In the genomic region with DNA sequence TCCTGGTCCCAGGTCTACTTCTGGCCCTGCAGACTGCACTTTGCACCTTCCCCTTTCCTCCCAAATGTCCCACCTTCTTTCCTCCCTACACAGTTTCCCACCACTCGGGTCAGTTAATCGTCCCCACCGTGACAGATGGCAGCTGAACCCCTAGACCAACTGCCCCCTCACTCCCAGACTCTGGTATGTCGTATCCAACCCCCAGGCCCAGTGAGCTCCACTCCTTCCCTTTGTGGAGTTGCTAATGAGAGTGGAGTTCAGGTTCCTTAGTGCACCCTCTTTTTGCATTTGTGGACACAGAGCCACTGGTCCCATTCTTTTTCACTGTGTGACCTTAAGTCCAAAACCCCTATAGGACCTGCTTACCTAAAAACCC, we compare ENCODE assay signal across 8 cellular contexts. TPM values are rescaled to one million over a fixed set of nuclear protein-coding genes. Genes with fewer than 3 reads are reported as not detected.
DNase-seq lines count a peak whose midpoint lies in the region; ATAC-seq, FAIRE-seq and TF ChIP-seq lines count a peak whose summit lies in the region.

No MANE protein-coding gene starts in this region.

- H3K4me2 ChIP-seq in H1 (ENCODE audit: insufficient read depth in 1 of 2, low read depth in 2 of 2, low read length in 2 of 2) (peak overlapping the region; percentile 75 to 76), neural cell (ENCODE audit: low read length) (no peak overlapping the region)

- no peaks in the 10 kb centered on the region for H3F3A ChIP-seq in neural cell (ENCODE audit: insufficient read depth, low read length, poor library complexity, severe bottlenecking)

- H3K23me2 ChIP-seq in H1 (ENCODE audit: low read depth, low read length) = peaks cover 11% of the 10 kb centered on the region; the same call in 1 of the 2 replicates

- CTCF ChIA-PET in H1 (lab: Charles Lee; ENCODE audit: partially characterized antibody) = interaction anchor here (0.7 to 7.1 kb wide), 38 partner anchors 9 to 193 kb away, joined by 3 to 53 read pairs (median 8); a partner anchor contains a TSS

- H2BK15ac ChIP-seq in H1 (ENCODE audit: low read length) = 0 out of 2 replicates have a peak overlapping the region, but pooled peaks have one; percentile 63

- POLR2A ChIA-PET in H1 (lab: Charles Lee; ENCODE audit: partially characterized antibody) = interaction anchor here (0.9 to 1.9 kb wide), 4 partner anchors 24 to 191 kb away, joined by 3 to 5 read pairs (median 4); a partner anchor contains a TSS

- H3K9me3 ChIP-seq in H1 (ENCODE audit: insufficient read depth in 2 of 2, low read depth in 1 of 2, low read length in 1 of 2) (no peaks in the 10 kb centered on the region), neural cell (ENCODE audit: low read length) (no peaks in the 10 kb centered on the region)

- H3K27ac ChIP-seq in H1 (ENCODE audit: low read depth, low read length) = no peak overlapping the region
- no peak overlapping the region for H3K27ac ChIP-seq in neural cell (ENCODE audit: low read length)

- no peak overlapping the region for H3K56ac ChIP-seq in H1 (replicated peaks; ENCODE audit: insufficient read length, low read depth, low read length)

- TF ChIP-seq RAD21 in H1 (IDR thresholded peaks at IDR 0.05 in 1 of 2, conservative IDR thresholded peaks at IDR 0.05 in 1 of 2; ENCODE audit: low read depth in 2 of 2, low read length in 2 of 2) (no peak), neural cell (conservative IDR thresholded peaks at IDR 0.05) (no peak)

- peaks cover 2% of the 10 kb centered on the region; the same call in 1 of the 2 replicates for H3K79me1 ChIP-seq in H1 (ENCODE audit: low read depth, low read length)

- peak overlapping the region; percentile 75 for H3K4me3 Mint-ChIP-seq in stimulated activated naive CD8-positive, alpha-beta T cell treated with anti-CD3 and anti-CD28 coated beads, Interleukin-15, Interleukin-2, amounts not matched to agents 100 ng/mL and 50 ng/mL, for 24 hours

- peak overlapping the region; percentile 72 for H3K27ac Mint-ChIP-seq in stimulated activated naive CD8-positive, alpha-beta T cell treated with anti-CD3 and anti-CD28 coated beads, Interleukin-15, Interleukin-2, amounts not matched to agents 100 ng/mL and 50 ng/mL, for 24 hours

- no peak overlapping the region for H2BK5ac ChIP-seq in H1 (ENCODE audit: low read depth, low read length)

- no peak overlapping the region for H3K14ac ChIP-seq in H1 (ENCODE audit: insufficient read length)

- no peak overlapping the region for H3K4ac ChIP-seq in H1 (replicated peaks; ENCODE audit: insufficient read length, low read depth, low read length)

- no peak overlapping the region for H4K5ac ChIP-seq in H1 (ENCODE audit: insufficient read length, low read depth, low read length)

- no peaks in the 10 kb centered on the region for H3K36me3 ChIP-seq in H1 (ENCODE audit: control insufficient read depth in 2 of 4, insufficient read depth in 4 of 4, low read length in 3 of 4)
- H3K36me3 ChIP-seq in neural cell (ENCODE audit: insufficient read depth, low read length) = no peaks in the 10 kb centered on the region

- H2BK12ac ChIP-seq in H1 (ENCODE audit: low read depth, low read length) = no peak overlapping the region

- no peak overlapping the region for H3K23ac ChIP-seq in H1 (ENCODE audit: insufficient read length)

- TF ChIP-seq POLR2A in H1 (IDR thresholded peaks at IDR 0.05; ENCODE audit: control extremely low read depth in 1 of 2, low read depth in 2 of 2, low read length in 2 of 2) = no peak

- H2BK20ac ChIP-seq in H1 (ENCODE audit: low read length) = no peak overlapping the region

- H3K4me1 Mint-ChIP-seq in stimulated activated naive CD8-positive, alpha-beta T cell treated with anti-CD3 and anti-CD28 coated beads, Interleukin-15, Interleukin-2, amounts not matched to agents 100 ng/mL and 50 ng/mL, for 24 hours (ENCODE audit: low read depth) = peaks cover 74% of the 10 kb centered on the region

- H4K8ac ChIP-seq in H1 (ENCODE audit: extremely low read depth, insufficient read depth, low read length) = no peak overlapping the region

- H3K4me3 ChIP-seq in H1 (ENCODE audit: extremely low read depth in 1 of 4, insufficient read depth in 2 of 4, low read depth in 3 of 4, low read length in 4 of 4) (peak overlapping the region; percentile 44 to 83 (median 64); a peak in 6 of 8 replicates), neural cell (ENCODE audit: low read length) (peak overlapping the region; percentile 62)

- ATAC-seq in stimulated activated naive CD8-positive, alpha-beta T cell treated with anti-CD3 and anti-CD28 coated beads, Interleukin-15, Interleukin-2, amounts not matched to agents 100 U/mL and 50 U/mL, for 24 hours = no peak
- ATAC-seq in HG03135 (IDR thresholded peaks at IDR 0.05; ENCODE audit: unreplicated experiment) = no peak

- 0 out of 2 replicates have a peak overlapping the region, but pooled peaks have one; percentile 25 for H2AK5ac ChIP-seq in H1 (ENCODE audit: low read depth, low read length)

- H3K9me3 Mint-ChIP-seq in stimulated activated naive CD8-positive, alpha-beta T cell treated with anti-CD3 and anti-CD28 coated beads, Interleukin-15, Interleukin-2, amounts not matched to agents 100 ng/mL and 50 ng/mL, for 24 hours = no peaks in the 10 kb centered on the region

- H2AFZ ChIP-seq in H1 (ENCODE audit: low read length) (no peak overlapping the region), neural cell (ENCODE audit: low read depth, low read length) (no peak overlapping the region)

- H3K18ac ChIP-seq in H1 (ENCODE audit: extremely low read depth, low read length) = no peak overlapping the region; the same call in 1 of the 2 replicates

- peaks cover 9 to 29% (median 17%) of the 10 kb centered on the region in 4 experiments for H3K27me3 ChIP-seq in H1 (replicated peaks in 1 of 4; ENCODE audit: control insufficient read depth in 3 of 4, extremely low read depth in 1 of 4, insufficient read depth in 3 of 4, low read length in 3 of 4)
- peaks cover 26% of the 10 kb centered on the region for H3K27me3 ChIP-seq in neural cell (ENCODE audit: insufficient read depth, low read depth, low read length)

- no peaks in the 10 kb centered on the region for H3K9me2 ChIP-seq in neural cell (ENCODE audit: insufficient read depth, low read length)

- no peaks in the 10 kb centered on the region for H3K36me3 Mint-ChIP-seq in stimulated activated naive CD8-positive, alpha-beta T cell treated with anti-CD3 and anti-CD28 coated beads, Interleukin-15, Interleukin-2, amounts not matched to agents 100 ng/mL and 50 ng/mL, for 24 hours (ENCODE audit: low read depth)

- no peak for DNase-seq in stimulated activated naive CD8-positive, alpha-beta T cell treated with anti-CD3 and anti-CD28 coated beads, Interleukin-15, Interleukin-2, amounts not matched to agents 100 U/mL and 50 U/mL, for 24 hours
- no peak for DNase-seq in H1 (ENCODE audit: low read depth in 1 of 2, low spot score in 2 of 2)
- no peak for DNase-seq in activated gamma-delta T cell treated with Interleukin-2 at 50 U/mL for 16 hours
- no peak for DNase-seq in NCI-H345 treated with DMSO at 0.1 percent for 48 hours (lab: John Stamatoyannopoulos, UW; ENCODE audit: unreplicated experiment)
- DNase-seq in ecto neural progenitor cell (ENCODE audit: low spot score) = no peak

- peaks cover 0 to 2% of the 10 kb centered on the region in 2 experiments for H4K20me1 ChIP-seq in H1 (replicated peaks in 1 of 2; ENCODE audit: control insufficient read depth in 1 of 2, insufficient read depth in 2 of 2, low read length in 2 of 2)
- H4K20me1 ChIP-seq in neural cell (ENCODE audit: insufficient read depth) = no peaks in the 10 kb centered on the region

- TF ChIP-seq CTCF in H1 (IDR thresholded peaks at IDR 0.05; ENCODE audit: control extremely low read depth in 1 of 3, insufficient read depth in 1 of 3, low read depth in 1 of 3, low read length in 3 of 3) (no peak), neural cell (IDR thresholded peaks at IDR 0.05; ENCODE audit: poor library complexity, severe bottlenecking) (no peak)

- 26% methylated on average over 4 of the region's 4 CpGs; no CpG with 5 or more reads in 1 of the 2 experiments for WGBS in H1 (ENCODE audit: extremely low coverage in 1 of 2, insufficient coverage in 1 of 2, insufficient read length in 1 of 2, insufficient replicate concordance in 2 of 2, low coverage in 1 of 2, low lambda C conversion rate in 2 of 2, missing lambda C conversion rate in 1 of 2), 2 experiments

- H3K79me2 ChIP-seq in H1 (ENCODE audit: control insufficient read depth in 1 of 2, insufficient read depth in 2 of 2, low read length in 2 of 2) (no peaks in the 10 kb centered on the region), neural cell (replicated peaks; ENCODE audit: insufficient read depth, low read length) (no peaks in the 10 kb centered on the region)

- H3K4me1 ChIP-seq in H1 (replicated peaks in 1 of 4; ENCODE audit: control insufficient read depth in 3 of 4, insufficient read depth in 4 of 4, low read length in 3 of 4) = peaks cover 0 to 25% (median 6%) of the 10 kb centered on the region in 4 experiments; a peak in 6 of 7 replicates

- no peak for TF ChIP-seq EP300 in H1 (IDR thresholded peaks at IDR 0.05; ENCODE audit: borderline replicate concordance in 1 of 2, low read depth in 2 of 2, low read length in 2 of 2)
- TF ChIP-seq EP300 in neural cell (conservative IDR thresholded peaks at IDR 0.05; ENCODE audit: poor library complexity, severe bottlenecking) = no peak

- no peak for FAIRE-seq in H1 (lab: Jason Lieb, UNC)

- H3K9ac ChIP-seq in H1 (replicated peaks in 1 of 4; ENCODE audit: extremely low read depth in 1 of 4, low read depth in 3 of 4, low read length in 3 of 4) (no peak overlapping the region), neural cell (ENCODE audit: low read length) (no peak overlapping the region)

- H3K27me3 Mint-ChIP-seq in stimulated activated naive CD8-positive, alpha-beta T cell treated with anti-CD3 and anti-CD28 coated beads, Interleukin-15, Interleukin-2, amounts not matched to agents 100 ng/mL and 50 ng/mL, for 24 hours = peaks cover 59% of the 10 kb centered on the region

- no peak overlapping the region for H2BK120ac ChIP-seq in H1 (replicated peaks; ENCODE audit: low read depth, low read length)

- no peak overlapping the region for H4K91ac ChIP-seq in H1 (replicated peaks; ENCODE audit: insufficient read length, low read length)

TF ChIP-seq in H1, 55 proteins besides CTCF, POLR2A, EP300 and RAD21 (continues in another document):
- TF ChIP-seq CREB1 (IDR thresholded peaks at IDR 0.05) (no peak), SP4 (IDR thresholded peaks at IDR 0.05; ENCODE audit: low read length) (no peak)

TF ChIP-seq in neural cell, 6 proteins besides CTCF, POLR2A, EP300 and RAD21 (continues in another document):
- TF ChIP-seq SMC3 (conservative IDR thresholded peaks at IDR 0.05; ENCODE audit: poor library complexity) = no peak

RNA-seq across cellular contexts. Expression of a gene that starts 1.8 kb away (rescaled TPM):
- total RNA-seq in H1 (2021; fragmentation: NEBNext Ultra II Directional; extraction: Animal tissue kit (Norgen Biotek cat#: 25700)) = 7.7 and 7.8 TPM in 2 replicates
- polyA plus RNA-seq in H1 (2011; rRNA removed) (14.4 and 15.2 TPM in 2 replicates), neural cell (0.66 and 1.3 TPM in 2 replicates)
- 8.9 TPM for polyA plus RNA-seq in H1 (2011; cell fraction: cytosol; rRNA removed)
- 14.7 TPM for polyA plus RNA-seq in H1 (2011; cell fraction: nucleus; rRNA removed)
- 8.3 to 9.9 TPM (median 8.7 TPM) in 4 replicates for polyA plus RNA-seq in H1 (2012, experiment 1 of 2)
- polyA plus RNA-seq in H1 (2012, experiment 2 of 2) = 6.4 TPM
- 5.7 TPM for polyA plus RNA-seq in H1 (2013, experiment 1 of 2)
- 7.0 TPM for polyA plus RNA-seq in H1 (2013, experiment 2 of 2)
- 7.1 and 9.0 TPM in 2 replicates for polyA minus RNA-seq in H1 (2011; rRNA and poly(A)+ RNA removed)
- polyA minus RNA-seq in H1 (2011; cell fraction: cytosol; rRNA and poly(A)+ RNA removed) = 4.8 TPM
- polyA minus RNA-seq in H1 (2011; cell fraction: nucleus; rRNA and poly(A)+ RNA removed) = 6.1 TPM
- polyA minus RNA-seq in neural cell = 0.81 and 1.7 TPM in 2 replicates
